In the genomic region with DNA sequence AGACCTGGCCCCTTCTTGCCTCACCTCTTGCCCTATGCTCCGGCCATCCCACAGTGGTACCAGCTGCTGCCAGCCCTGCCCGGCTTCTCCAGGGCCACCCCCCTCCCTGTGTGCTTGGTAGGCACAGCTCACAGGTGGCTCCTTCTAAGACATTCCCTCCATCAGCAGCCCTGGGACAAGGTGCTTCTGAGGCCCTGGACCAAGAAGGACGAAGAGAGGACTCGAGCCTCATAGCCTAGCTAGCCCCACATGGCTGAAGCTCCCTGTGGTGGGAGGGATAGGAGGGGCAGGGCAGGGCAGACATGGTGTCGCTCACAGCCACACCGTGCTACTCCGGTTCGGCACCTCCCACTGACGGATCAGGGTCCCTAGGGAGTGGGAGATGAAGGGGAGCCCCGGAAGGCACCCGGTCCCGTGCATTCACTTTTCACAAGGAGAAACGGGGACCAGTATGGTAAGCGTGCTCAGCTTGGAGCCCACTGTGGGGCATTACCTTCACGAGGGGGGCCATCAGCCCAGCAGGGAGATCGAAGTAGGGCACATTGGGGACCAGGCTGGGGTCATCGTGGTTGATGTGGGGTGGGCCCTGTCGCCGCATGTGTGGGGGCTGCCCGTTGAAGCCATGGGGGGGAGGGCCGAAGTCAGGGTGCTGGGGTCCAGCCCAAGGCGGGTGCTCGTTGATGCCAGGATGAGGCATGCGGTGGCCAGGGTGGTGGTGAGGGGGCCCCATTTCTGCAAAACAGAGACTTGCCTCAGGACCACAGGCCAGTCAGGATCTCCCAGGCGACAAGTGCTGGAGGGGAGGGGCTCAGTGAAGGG, we compare ENCODE assay signal across 21 cellular contexts. TPM values are rescaled to one million over a fixed set of nuclear protein-coding genes. Genes with fewer than 3 reads are reported as not detected.
DNase-seq lines count a peak whose midpoint lies in the region; ATAC-seq, FAIRE-seq and TF ChIP-seq lines count a peak whose summit lies in the region.
"Had no signal": no experiment of that assay in that cellular context is flagged by ENCODE, and none has a peak within 500 bp of the region (broad histone marks: within the 10 kb centered on the region; RNA-seq: fewer than 3 reads in every experiment).

No MANE protein-coding gene starts in this region.

- H3K27me3 Mint-ChIP-seq in activated naive CD4-positive, alpha-beta T cell treated with anti-CD3 and anti-CD28 coated beads, Interleukin-2, amount 50 U/mL, for 24 hours = no peaks in the 10 kb centered on the region
- H3K27me3 Mint-ChIP-seq in activated naive CD4-positive, alpha-beta T cell treated with anti-CD3 and anti-CD28 coated beads, Interleukin-2, amount 10 ng/mL, durations not matched to agents 7 days and 5 days = no peaks in the 10 kb centered on the region
- H3K27me3 Mint-ChIP-seq in progenitor cell of endocrine pancreas (no peaks in the 10 kb centered on the region), glutamatergic neuron (ENCODE audit: unreplicated experiment) (peaks cover 1% of the 10 kb centered on the region)

- H3K4me1 Mint-ChIP-seq in activated naive CD4-positive, alpha-beta T cell treated with anti-CD3 and anti-CD28 coated beads, Interleukin-2, amount 50 U/mL, for 24 hours = no peaks in the 10 kb centered on the region
- H3K4me1 Mint-ChIP-seq in activated naive CD4-positive, alpha-beta T cell treated with anti-CD3 and anti-CD28 coated beads, Interleukin-2, amount 10 ng/mL, durations not matched to agents 7 days and 5 days = no peaks in the 10 kb centered on the region
- H3K4me1 Mint-ChIP-seq in progenitor cell of endocrine pancreas (ENCODE audit: low read depth) (no peaks in the 10 kb centered on the region), glutamatergic neuron (ENCODE audit: low read depth, unreplicated experiment) (no peaks in the 10 kb centered on the region)

- H3K36me3 Mint-ChIP-seq in activated naive CD4-positive, alpha-beta T cell treated with anti-CD3 and anti-CD28 coated beads, Interleukin-2, amount 50 U/mL, for 24 hours = peaks cover 12% of the 10 kb centered on the region
- peaks cover 49% of the 10 kb centered on the region for H3K36me3 Mint-ChIP-seq in activated naive CD4-positive, alpha-beta T cell treated with anti-CD3 and anti-CD28 coated beads, Interleukin-2, amount 10 ng/mL, durations not matched to agents 7 days and 5 days
- H3K36me3 Mint-ChIP-seq in progenitor cell of endocrine pancreas (ENCODE audit: insufficient read depth) = peaks cover 18% of the 10 kb centered on the region
- no peaks in the 10 kb centered on the region for H3K36me3 Mint-ChIP-seq in glutamatergic neuron (ENCODE audit: unreplicated experiment)

- no peaks in the 10 kb centered on the region for H3K9me3 Mint-ChIP-seq in activated naive CD4-positive, alpha-beta T cell treated with anti-CD3 and anti-CD28 coated beads, Interleukin-2, amount 50 U/mL, for 24 hours
- H3K9me3 Mint-ChIP-seq in activated naive CD4-positive, alpha-beta T cell treated with anti-CD3 and anti-CD28 coated beads, Interleukin-2, amount 10 ng/mL, durations not matched to agents 7 days and 5 days = no peaks in the 10 kb centered on the region
- H3K9me3 Mint-ChIP-seq in progenitor cell of endocrine pancreas (ENCODE audit: low read depth) = no peaks in the 10 kb centered on the region
- no peaks in the 10 kb centered on the region for H3K9me3 Mint-ChIP-seq in glutamatergic neuron (ENCODE audit: unreplicated experiment)
- H3K9me3 Mint-ChIP-seq: CD8-positive, alpha-beta T cell; HFFc6 had no signal

- TF ChIP-seq CTCF in progenitor cell of endocrine pancreas (IDR thresholded peaks at IDR 0.05; ENCODE audit: unreplicated experiment) (no peak), glutamatergic neuron (IDR thresholded peaks at IDR 0.05; ENCODE audit: partially characterized antibody, unreplicated experiment) (no peak)

- CTCF ChIA-PET in activated naive CD4-positive, alpha-beta T cell treated with anti-CD3 and anti-CD28 coated beads, Interleukin-2, amount 10 ng/mL, durations not matched to agents 7 days and 5 days (lab: Charles Lee) = no interaction called here

- DNase-seq in activated naive CD4-positive, alpha-beta T cell treated with anti-CD3 and anti-CD28 coated beads, Interleukin-2, amount 10 ng/mL, durations not matched to agents 7 days and 5 days = no peak
- DNase-seq in HTR-8/SVneo (ENCODE audit: insufficient read length, low spot score) = no peak
- no peak for DNase-seq in progenitor cell of endocrine pancreas (ENCODE audit: low spot score, unreplicated experiment)
- DNase-seq in glutamatergic neuron = no peak
- DNase-seq: Calu3; CD8-positive, alpha-beta T cell; HFFc6; Karpas-422; NCI-H1436 treated with DMSO at 0.1 percent for 48 hours; NCI-H2029; NCI-H2171; NCI-H526; PC-3; RPMI8226; SIG-M5 had no signal

- peak overlapping the region; percentile 46 for H3K27ac Mint-ChIP-seq in activated naive CD4-positive, alpha-beta T cell treated with anti-CD3 and anti-CD28 coated beads, Interleukin-2, amount 50 U/mL, for 24 hours
- H3K27ac Mint-ChIP-seq in activated naive CD4-positive, alpha-beta T cell treated with anti-CD3 and anti-CD28 coated beads, Interleukin-2, amount 10 ng/mL, durations not matched to agents 7 days and 5 days = no peak overlapping the region
- H3K27ac Mint-ChIP-seq in progenitor cell of endocrine pancreas (peak overlapping the region; percentile 71), glutamatergic neuron (ENCODE audit: unreplicated experiment) (no peak overlapping the region)
- H3K27ac Mint-ChIP-seq: CD8-positive, alpha-beta T cell; HFFc6 had no signal

- ATAC-seq in GM18519 (IDR thresholded peaks at IDR 0.05; ENCODE audit: low FRiP score, unreplicated experiment) = no peak
- ATAC-seq: CD8-positive, alpha-beta T cell; PC-3; SK-N-SH treated with all-trans-retinoic acid at 6 μM for 48 hours had no signal

- H3K4me3 Mint-ChIP-seq in activated naive CD4-positive, alpha-beta T cell treated with anti-CD3 and anti-CD28 coated beads, Interleukin-2, amount 50 U/mL, for 24 hours = no peak overlapping the region
- no peak overlapping the region for H3K4me3 Mint-ChIP-seq in activated naive CD4-positive, alpha-beta T cell treated with anti-CD3 and anti-CD28 coated beads, Interleukin-2, amount 10 ng/mL, durations not matched to agents 7 days and 5 days
- H3K4me3 Mint-ChIP-seq in progenitor cell of endocrine pancreas (ENCODE audit: low read depth) (no peak overlapping the region), glutamatergic neuron (ENCODE audit: unreplicated experiment) (no peak overlapping the region)
- H3K4me3 Mint-ChIP-seq: CD8-positive, alpha-beta T cell; HFFc6 had no signal

- FAIRE-seq in HTR-8/SVneo (lab: Jason Lieb, UNC) = peak; percentile 16
- FAIRE-seq: A204.1, GM12892 had no signal

RNA-seq across cellular contexts. Expression of a gene that starts 19.5 kb away (rescaled TPM):
- 74.6 and 76.4 TPM in 2 replicates for total RNA-seq in progenitor cell of endocrine pancreas
- 50.7 TPM for total RNA-seq in glutamatergic neuron (ENCODE audit: unreplicated experiment)

RNA-seq across cellular contexts. Expression of a gene that starts 26.6 kb away (rescaled TPM):
- total RNA-seq in progenitor cell of endocrine pancreas (11.5 and 12.3 TPM in 2 replicates), glutamatergic neuron (ENCODE audit: unreplicated experiment) (5.0 TPM)

RNA-seq across cellular contexts. Expression of a gene that starts 26.8 kb away (rescaled TPM):
- total RNA-seq in progenitor cell of endocrine pancreas (not detected in 2 replicates), glutamatergic neuron (ENCODE audit: unreplicated experiment) (not detected)
- total RNA-seq: Calu3; CD8-positive, alpha-beta T cell; HFFc6; MCF 10A had no signal

RNA-seq across cellular contexts. Expression of a gene that starts 49.4 kb away (rescaled TPM):
- total RNA-seq in progenitor cell of endocrine pancreas (48.5 and 49.1 TPM in 2 replicates), glutamatergic neuron (ENCODE audit: unreplicated experiment) (31.9 TPM)

RNA-seq across cellular contexts. Expression of a gene that starts 51.0 kb away (rescaled TPM):
- total RNA-seq in progenitor cell of endocrine pancreas = 56.8 and 59.3 TPM in 2 replicates
- total RNA-seq in glutamatergic neuron (ENCODE audit: unreplicated experiment) = 84.9 TPM

Comparison
In these comparisons a context has a peak if more than half of its experiments do, and no peak if none do; other contexts are left out.
1. H3K27ac Mint-ChIP-seq: peak in activated naive CD4-positive, alpha-beta T cell treated with anti-CD3 and anti-CD28 coated beads, Interleukin-2, amount 50 U/mL, for 24 hours (single experiment) and progenitor cell of endocrine pancreas (single experiment); none in activated naive CD4-positive, alpha-beta T cell treated with anti-CD3 and anti-CD28 coated beads, Interleukin-2, amount 10 ng/mL, durations not matched to agents 7 days and 5 days (single experiment) and glutamatergic neuron (single experiment).